ENCODE assay signal across 15 cellular contexts in genomic region chr1:115258302-115258866, GRCh38.
DNase-seq lines count a peak whose midpoint lies in the region; ATAC-seq and TF ChIP-seq lines count a peak whose summit lies in the region.
"Had no signal": no experiment of that assay in that cellular context is flagged by ENCODE, and none has a peak within 500 bp of the region (broad histone marks: within the 10 kb centered on the region; RNA-seq: fewer than 3 reads in every experiment).

No MANE protein-coding gene starts in this region.

- TF ChIP-seq POLR2A in upper lobe of left lung (IDR thresholded peaks at IDR 0.05) (no peak), esophagus squamous epithelium (IDR thresholded peaks at IDR 0.05) (no peak)

- H2AFZ ChIP-seq in GM23248 = no peak overlapping the region

- no peaks in the 10 kb centered on the region for H3K27me3 ChIP-seq in GM23248 (replicated peaks; ENCODE audit: insufficient read depth)
- H3K27me3 ChIP-seq in upper lobe of left lung = no peaks in the 10 kb centered on the region
- H3K27me3 ChIP-seq in esophagus squamous epithelium = no peaks in the 10 kb centered on the region
- H3K27me3 ChIP-seq: pancreas had no signal

- 0 out of 2 replicates have a peak overlapping the region, but pooled peaks have one; percentile 7 for H3K9ac ChIP-seq in GM23248
- H3K9ac ChIP-seq: KMS-11 had no signal

- DNase-seq in GM23248 = peak; percentile 90
- peak; percentile 19 for DNase-seq in RWPE1 (ENCODE audit: low spot score)
- DNase-seq in epithelial cell of esophagus (ENCODE audit: low read depth) = peak; percentile 77
- peak; percentile 41 for DNase-seq in renal cortical epithelial cell (ENCODE audit: low read depth)
- DNase-seq in upper lobe of left lung = no peak
- no peak for DNase-seq in esophagus squamous epithelium (lab: John Stamatoyannopoulos, UW)
- DNase-seq: activated CD4-positive, alpha-beta T cell treated with anti-CD3 and anti-CD28 coated beads, Interleukin-2, amount 50 U/mL, for 48 hours; anterior cingulate cortex; CD4-positive, alpha-beta memory T cell; head of caudate nucleus; NCI-H526; pancreas; T-helper 2 cell had no signal

- POLR2A ChIA-PET in RWPE1 (lab: Yijun Ruan, JAX; ENCODE audit: low non-redundant PET) = no interaction called here

- CTCF ChIA-PET in RWPE1 (lab: Yijun Ruan, JAX) = no interaction called here

- H3K36me3 ChIP-seq in GM23248 (ENCODE audit: low read depth) (no peaks in the 10 kb centered on the region), upper lobe of left lung (no peaks in the 10 kb centered on the region), esophagus squamous epithelium (no peaks in the 10 kb centered on the region)
- H3K36me3 ChIP-seq: pancreas had no signal

- intact Hi-C loops in esophagus squamous epithelium (cut with DNase I) = no loop called here

- H3K9me3 ChIP-seq in GM23248 (ENCODE audit: low read depth) (no peaks in the 10 kb centered on the region), upper lobe of left lung (peaks cover 0 to 14% (median 11%) of the 10 kb centered on the region in 4 donors), esophagus squamous epithelium (peaks cover 0 to 21% (median 17%) of the 10 kb centered on the region in 3 donors)
- H3K9me3 ChIP-seq: pancreas had no signal

- no peaks in the 10 kb centered on the region for H4K20me1 ChIP-seq in GM23248 (ENCODE audit: insufficient read depth)

- no peaks in the 10 kb centered on the region for H3K9me2 ChIP-seq in GM23248 (ENCODE audit: insufficient read depth)

- WGBS in GM23248 (ENCODE audit: low coverage in 1 of 2, low lambda C conversion rate in 2 of 2, missing lambda C conversion rate in 2 of 2), 2 experiments = 41 to 45% methylated on average over 3 of the region's 3 CpGs
- WGBS in upper lobe of left lung, 2 donors = 70 to 75% methylated on average over 3 of the region's 3 CpGs
- WGBS in esophagus squamous epithelium, 2 donors = 41 to 61% methylated on average over 3 of the region's 3 CpGs

- no peak for TF ChIP-seq EP300 in upper lobe of left lung (IDR thresholded peaks at IDR 0.05)

- H3K4me3 ChIP-seq in GM23248 (no peak overlapping the region), epithelial cell of esophagus (ENCODE audit: low read length) (no peak overlapping the region), upper lobe of left lung (no peak overlapping the region), esophagus squamous epithelium (no peak overlapping the region)
- H3K4me3 ChIP-seq: pancreas had no signal

- in situ Hi-C loops in GM23248 (cut with MboI) = no loop called here

- H3K4me2 ChIP-seq in GM23248 (ENCODE audit: unreplicated experiment) = no peak overlapping the region
- H3K4me2 ChIP-seq: KMS-11 had no signal

- TF ChIP-seq CTCF in RWPE1 (conservative IDR thresholded peaks at IDR 0.05; ENCODE audit: low read depth) (no peak), epithelial cell of esophagus (IDR thresholded peaks at IDR 0.05; ENCODE audit: insufficient read depth, low read depth, low read length, missing control alignments) (no peak), upper lobe of left lung (IDR thresholded peaks at IDR 0.05) (no peak), esophagus squamous epithelium (IDR thresholded peaks at IDR 0.05) (no peak)

- no peaks in the 10 kb centered on the region; the same call in 1 of the 2 replicates for H3K79me2 ChIP-seq in GM23248 (ENCODE audit: insufficient read depth)

- peaks cover 20% of the 10 kb centered on the region for H3K4me1 ChIP-seq in GM23248 (ENCODE audit: insufficient read depth)
- no peaks in the 10 kb centered on the region for H3K4me1 ChIP-seq in upper lobe of left lung
- H3K4me1 ChIP-seq in esophagus squamous epithelium = no peaks in the 10 kb centered on the region
- H3K4me1 ChIP-seq: pancreas had no signal

- ATAC-seq in upper lobe of left lung (ENCODE audit: low FRiP score in 2 of 2) (no peak), HG03139 (IDR thresholded peaks at IDR 0.05; ENCODE audit: unreplicated experiment) (no peak)
- ATAC-seq: pancreas had no signal

- peaks cover 32% of the 10 kb centered on the region for H3F3A ChIP-seq in GM23248 (ENCODE audit: insufficient read depth)

- H3K27ac ChIP-seq in GM23248 (peak overlapping the region; percentile 65), RWPE1 (no peak overlapping the region), upper lobe of left lung (no peak overlapping the region), esophagus squamous epithelium (no peak overlapping the region)
- H3K27ac ChIP-seq: KMS-11, pancreas had no signal

Comparison
In these comparisons a context has a peak if more than half of its experiments do, and no peak if none do; other contexts are left out.
1. DNase-seq: peak in GM23248 (single experiment), RWPE1 (single experiment), epithelial cell of esophagus (single experiment) and renal cortical epithelial cell (single experiment); none in upper lobe of left lung (0 of 2) and esophagus squamous epithelium (single experiment).